ENCODE assay signal across 8 cellular contexts in genomic region chr22:20131593-20131855, GRCh38. TPM values are rescaled to one million over a fixed set of nuclear protein-coding genes. Genes with fewer than 3 reads are reported as not detected.
A peak's percentile ranks its signal among the peaks of the same experiment; 100 is the strongest.
DNase-seq lines count a peak whose midpoint lies in the region; ATAC-seq and TF ChIP-seq lines count a peak whose summit lies in the region.

TSS of gene ZDHHC8 (plus strand) at chr22:20131804. CDS start at chr22:20131948, 144 bp downstream.

- peaks cover 56% of the 10 kb centered on the region for H3K4me1 Mint-ChIP-seq in activated T-cell treated with anti-CD3 and anti-CD28 coated beads, Interleukin-2, amount 50 U/mL, for 24 hours (ENCODE audit: low read depth)
- H3K4me1 Mint-ChIP-seq in neural crest cell, result peaks cover 10% of the 10 kb centered on the region

- H3K27ac ChIP-seq in HL-60 (replicated peaks), result no peak within 1 kb of the TSS

- peaks cover 35% of the 10 kb centered on the region for H3K36me3 Mint-ChIP-seq in activated T-cell treated with anti-CD3 and anti-CD28 coated beads, Interleukin-2, amount 50 U/mL, for 24 hours (ENCODE audit: low read depth)
- H3K36me3 Mint-ChIP-seq in neural crest cell (ENCODE audit: low read depth), result peaks cover 5% of the 10 kb centered on the region

- ATAC-seq in GM19025 (IDR thresholded peaks at IDR 0.05; ENCODE audit: low read depth, unreplicated experiment), result peak; percentile 57

- H3K9me3 Mint-ChIP-seq in activated T-cell treated with anti-CD3 and anti-CD28 coated beads, Interleukin-2, amount 50 U/mL, for 24 hours, result no peaks in the 10 kb centered on the region
- H3K9me3 Mint-ChIP-seq in neural crest cell, result no peaks in the 10 kb centered on the region

- H3K27me3 Mint-ChIP-seq in activated T-cell treated with anti-CD3 and anti-CD28 coated beads, Interleukin-2, amount 50 U/mL, for 24 hours, result no peaks in the 10 kb centered on the region
- peaks cover 5% of the 10 kb centered on the region for H3K27me3 Mint-ChIP-seq in neural crest cell (ENCODE audit: low read depth)

- peaks cover 21% of the 10 kb centered on the region for H3K27me3 ChIP-seq in HL-60 (ENCODE audit: insufficient read depth, poor library complexity, severe bottlenecking)

- DNase-seq in HL-60 (ENCODE audit: low read depth in 1 of 2, low spot score in 1 of 2), result no peak
- peak; percentile 70 for DNase-seq in activated T-cell treated with anti-CD3 and anti-CD28 coated beads, Interleukin-2, amount 50 U/mL, for 24 hours
- no peak for DNase-seq in fibroblast of mammary gland (ENCODE audit: low read depth)
- DNase-seq in neural crest cell (ENCODE audit: low read depth, low spot score), result no peak
- DNase-seq in glomerular visceral epithelial cell (ENCODE audit: extremely low spot score), result no peak
- no peak for DNase-seq in DMS 273 (lab: John Stamatoyannopoulos, UW; ENCODE audit: unreplicated experiment)
- no peak for DNase-seq in SW 1271 (lab: John Stamatoyannopoulos, UW)

- TF ChIP-seq CTCF in HL-60 (IDR thresholded peaks at IDR 0.05; ENCODE audit: insufficient read depth, low read length) (no peak), fibroblast of mammary gland (conservative IDR thresholded peaks at IDR 0.05; ENCODE audit: control insufficient read depth, insufficient read depth, low read depth, low read length) (no peak), neural crest cell (conservative IDR thresholded peaks at IDR 0.05) (no peak)

- H3K4me3 Mint-ChIP-seq in activated T-cell treated with anti-CD3 and anti-CD28 coated beads, Interleukin-2, amount 50 U/mL, for 24 hours, result peak within 1 kb of the TSS; percentile 79
- H3K4me3 Mint-ChIP-seq in neural crest cell, result peak within 1 kb of the TSS; percentile 86

- peak within 1 kb of the TSS; percentile 30 for H3K4me3 ChIP-seq in HL-60 (replicated peaks; ENCODE audit: insufficient read depth, low read length)
- H3K4me3 ChIP-seq in fibroblast of mammary gland (ENCODE audit: control insufficient read depth, low read depth, low read length), result peak within 1 kb of the TSS; percentile 71

- peak within 1 kb of the TSS; percentile 87 for H3K27ac Mint-ChIP-seq in activated T-cell treated with anti-CD3 and anti-CD28 coated beads, Interleukin-2, amount 50 U/mL, for 24 hours
- H3K27ac Mint-ChIP-seq in neural crest cell (ENCODE audit: unreplicated experiment), result no peak within 1 kb of the TSS

RNA-seq across cellular contexts. Expression of gene ZDHHC8, which starts in this region (rescaled TPM):
- total RNA-seq in neural crest cell, result 82.1 and 98.9 TPM in 2 replicates
